Comparison of ENCODE assay signal across 14 cellular contexts in genomic region chr15:93152264-93152884, GRCh38.
DNase-seq lines count a peak whose midpoint lies in the region; ATAC-seq lines count a peak whose summit lies in the region.
"Had no signal": no experiment of that assay in that cellular context is flagged by ENCODE, and none has a peak within 500 bp of the region (broad histone marks: within the 10 kb centered on the region; RNA-seq: fewer than 3 reads in every experiment).

No MANE protein-coding gene starts in this region.

- H3K4me3 Mint-ChIP-seq in CD4-positive, alpha-beta memory T cell, result peak overlapping the region in 7 of 8 donors; percentile 43 to 58 (median 53)
- peak overlapping the region; percentile 4 for H3K4me3 Mint-ChIP-seq in natural killer cell treated with Interleukin-12 subunit alpha and Interleukin-12 subunit beta and Interleukin-15 and Interleukin-18, amount 100 ng/mL, for 72 hours
- H3K4me3 Mint-ChIP-seq: activated naive CD8-positive, alpha-beta T cell had no signal

- H3K4me1 ChIP-seq in CD4-positive, alpha-beta memory T cell (ENCODE audit: insufficient read depth, low read length), result peaks cover 19% of the 10 kb centered on the region

- H3K27me3 ChIP-seq in CD4-positive, alpha-beta memory T cell (ENCODE audit: insufficient read depth, low read length), result no peaks in the 10 kb centered on the region
- H3K27me3 ChIP-seq: suprapubic skin had no signal

- peak; percentile 83 to 85 for ATAC-seq in natural killer cell treated with Interleukin-12 subunit alpha and Interleukin-12 subunit beta and Interleukin-15 and Interleukin-18, amount 100 ng/mL, for 72 hours
- ATAC-seq in HG03039 (IDR thresholded peaks at IDR 0.05; ENCODE audit: unreplicated experiment) (no peak), esophagus mucosa (no peak), GM19351 (IDR thresholded peaks at IDR 0.05; ENCODE audit: unreplicated experiment) (no peak), GM18511 (IDR thresholded peaks at IDR 0.05; ENCODE audit: unreplicated experiment) (no peak)

- H3K4me1 Mint-ChIP-seq in CD4-positive, alpha-beta memory T cell, result peaks cover 18 to 31% (median 26%) of the 10 kb centered on the region in 4 donors
- H3K4me1 Mint-ChIP-seq in natural killer cell treated with Interleukin-12 subunit alpha and Interleukin-12 subunit beta and Interleukin-15 and Interleukin-18, amount 100 ng/mL, for 72 hours (ENCODE audit: low read depth in 2 of 2), result peaks cover 28% of the 10 kb centered on the region in 2 donors

- peak overlapping the region; percentile 7 to 86 (median 53) for H3K27ac Mint-ChIP-seq in CD4-positive, alpha-beta memory T cell
- no peak overlapping the region for H3K27ac Mint-ChIP-seq in natural killer cell treated with Interleukin-12 subunit alpha and Interleukin-12 subunit beta and Interleukin-15 and Interleukin-18, amount 100 ng/mL, for 72 hours
- H3K27ac Mint-ChIP-seq: activated naive CD8-positive, alpha-beta T cell had no signal

- H3K9me3 ChIP-seq in CD4-positive, alpha-beta memory T cell (ENCODE audit: control insufficient read depth in 1 of 2, low read length in 2 of 2), result no peaks in the 10 kb centered on the region
- H3K9me3 ChIP-seq: suprapubic skin had no signal

- POLR2A ChIA-PET in CD4-positive, alpha-beta memory T cell (lab: Charles Lee; ENCODE audit: partially characterized antibody), result interaction anchor here (1.8 kb wide), 1 partner anchor 11 kb away, joined by 6 read pairs; no protein-coding TSS in a partner anchor

- DNase-seq in CD4-positive, alpha-beta memory T cell, result peak; percentile 39 to 66 (median 60)
- peak; percentile 15 to 23 for DNase-seq in Kasumi-1 (lab: John Stamatoyannopoulos, UW)
- peak; percentile 66 for DNase-seq in activated effector memory CD4-positive, alpha-beta T cell treated with anti-CD3 and anti-CD28 coated beads, Interleukin-2, amount 50 U/mL, for 16 hours
- no peak for DNase-seq in natural killer cell treated with Interleukin-12 subunit alpha and Interleukin-12 subunit beta and Interleukin-15 and Interleukin-18, amount 100 ng/mL, for 72 hours (ENCODE audit: low spot score)
- DNase-seq: cortex of kidney, IMR-90, NCI-H146, NCI-H526 treated with DMSO at 0.1 percent for 48 hours had no signal

- H3K27ac ChIP-seq in CD4-positive, alpha-beta memory T cell (ENCODE audit: low read depth, low read length), result no peak overlapping the region
- H3K27ac ChIP-seq: suprapubic skin had no signal

- intact Hi-C loops in CD4-positive, alpha-beta memory T cell (cut with micrococcal nuclease), result no loop called here

- H3K36me3 Mint-ChIP-seq in CD4-positive, alpha-beta memory T cell, result no peaks in the 10 kb centered on the region
- H3K36me3 Mint-ChIP-seq in natural killer cell treated with Interleukin-12 subunit alpha and Interleukin-12 subunit beta and Interleukin-15 and Interleukin-18, amount 100 ng/mL, for 72 hours, result no peaks in the 10 kb centered on the region
- H3K36me3 Mint-ChIP-seq: activated naive CD8-positive, alpha-beta T cell had no signal

- no peak overlapping the region for H3K4me3 ChIP-seq in CD4-positive, alpha-beta memory T cell (ENCODE audit: low read length in 2 of 2)
- H3K4me3 ChIP-seq: suprapubic skin had no signal

- H3K36me3 ChIP-seq in CD4-positive, alpha-beta memory T cell (ENCODE audit: insufficient read depth, low read length), result no peaks in the 10 kb centered on the region
- H3K36me3 ChIP-seq: suprapubic skin had no signal

- peaks cover 0 to 15% (median 4%) of the 10 kb centered on the region in 8 donors for H3K9me3 Mint-ChIP-seq in CD4-positive, alpha-beta memory T cell
- H3K9me3 Mint-ChIP-seq in natural killer cell treated with Interleukin-12 subunit alpha and Interleukin-12 subunit beta and Interleukin-15 and Interleukin-18, amount 100 ng/mL, for 72 hours, result no peaks in the 10 kb centered on the region

- CTCF ChIA-PET in CD4-positive, alpha-beta memory T cell (lab: Charles Lee; ENCODE audit: partially characterized antibody), result interaction anchor here (1.0 kb wide), 1 partner anchor 64 kb away, joined by 6 read pairs; no protein-coding TSS in a partner anchor

- peaks cover 0 to 2% of the 10 kb centered on the region in 2 donors for H3K27me3 Mint-ChIP-seq in CD4-positive, alpha-beta memory T cell
- H3K27me3 Mint-ChIP-seq in natural killer cell treated with Interleukin-12 subunit alpha and Interleukin-12 subunit beta and Interleukin-15 and Interleukin-18, amount 100 ng/mL, for 72 hours, result peaks cover 18 to 26% of the 10 kb centered on the region in 2 donors

Comparison
In these comparisons a context has a peak if more than half of its experiments do, and no peak if none do; other contexts are left out.
1. H3K27ac Mint-ChIP-seq: peak in CD4-positive, alpha-beta memory T cell (7 of 7); none in natural killer cell treated with Interleukin-12 subunit alpha and Interleukin-12 subunit beta and Interleukin-15 and Interleukin-18, amount 100 ng/mL, for 72 hours (0 of 2).
2. ATAC-seq: peak in natural killer cell treated with Interleukin-12 subunit alpha and Interleukin-12 subunit beta and Interleukin-15 and Interleukin-18, amount 100 ng/mL, for 72 hours (2 of 2); none in HG03039 (single experiment), esophagus mucosa (single experiment), GM19351 (single experiment) and GM18511 (single experiment).